16 cellular contexts compared by ENCODE assay signal in genomic region chr5:170782438-170782837, GRCh38. TPM values are rescaled to one million over a fixed set of nuclear protein-coding genes. Genes with fewer than 3 reads are reported as not detected.
DNase-seq lines count a peak whose midpoint lies in the region; ATAC-seq and TF ChIP-seq lines count a peak whose summit lies in the region.
"Had no signal": no experiment of that assay in that cellular context is flagged by ENCODE, and none has a peak within 500 bp of the region (broad histone marks: within the 10 kb centered on the region; RNA-seq: fewer than 3 reads in every experiment).

No MANE protein-coding gene starts in this region.

- TF ChIP-seq CTCF in epithelial cell of esophagus (IDR thresholded peaks at IDR 0.05; ENCODE audit: insufficient read depth, low read depth, low read length, missing control alignments), result no peak
- no peak for TF ChIP-seq CTCF in A673 (conservative IDR thresholded peaks at IDR 0.05; ENCODE audit: low read depth, low read length)

- CTCF ChIA-PET in A673 (lab: Charles Lee), result no interaction called here

- H3K27me3 ChIP-seq in A673 (replicated peaks; ENCODE audit: insufficient read depth, low read depth, low read length, poor library complexity), result peaks cover 4% of the 10 kb centered on the region

- H3K27ac ChIP-seq in A673 (ENCODE audit: low read depth, low read length, poor library complexity, severe bottlenecking), result no peak overlapping the region
- H3K27ac ChIP-seq: psoas muscle had no signal

- BruUV-seq in A673 (replicated peaks; lab: Mats Ljungman, UMichigan), result no TSS peak

- ATAC-seq in GM21360 (IDR thresholded peaks at IDR 0.05; ENCODE audit: unreplicated experiment), result no peak
- ATAC-seq in HG02870 (IDR thresholded peaks at IDR 0.05; ENCODE audit: unreplicated experiment), result no peak
- ATAC-seq: psoas muscle, T-cell, WTC11 had no signal

- no peaks in the 10 kb centered on the region for H3K36me3 ChIP-seq in A673 (ENCODE audit: insufficient read depth, low read length, poor library complexity, severe bottlenecking)

- DNase-seq in Daoy (ENCODE audit: low read depth), result peak; percentile 54
- DNase-seq in NCI-H2081 treated with DMSO at 0.1 percent for 48 hours (lab: John Stamatoyannopoulos, UW), result peak; percentile 52
- DNase-seq in epithelial cell of esophagus (ENCODE audit: low read depth), result peak; percentile 5
- DNase-seq in pons (ENCODE audit: low spot score), result peak; percentile 7
- no peak for DNase-seq in A673 (ENCODE audit: low spot score)
- DNase-seq: activated naive CD4-positive, alpha-beta T cell treated with Interleukin-2 at 50 U/mL for 16 hours; effector CD4-positive, alpha-beta T cell; NCI-H187 treated with DMSO at 0.1 percent for 48 hours; NCI-H774; psoas muscle; stimulated activated CD4-positive, alpha-beta T cell treated with anti-CD3 and anti-CD28 coated beads, Interleukin-15, amount 100 ng/mL, for 24 hours; T-cell had no signal

- H3K4me1 ChIP-seq in A673 (ENCODE audit: insufficient read depth, low read length, poor library complexity, severe bottlenecking), result no peaks in the 10 kb centered on the region
- H3K4me1 ChIP-seq: psoas muscle had no signal

- no peaks in the 10 kb centered on the region for H3K9me3 ChIP-seq in A673 (ENCODE audit: low read depth, low read length, poor library complexity, severe bottlenecking)
- H3K9me3 ChIP-seq: psoas muscle had no signal

- H3K4me3 ChIP-seq in epithelial cell of esophagus (ENCODE audit: low read length), result no peak overlapping the region
- no peak overlapping the region for H3K4me3 ChIP-seq in A673 (ENCODE audit: low read depth, low read length, poor library complexity, severe bottlenecking)
- H3K4me3 ChIP-seq: psoas muscle had no signal

- intact Hi-C loops in A673 (cut with micrococcal nuclease; ENCODE audit: unreplicated experiment), result no loop called here

- POLR2A ChIA-PET in A673 (lab: Charles Lee; ENCODE audit: low non-redundant PET), result no interaction called here

RNA-seq across cellular contexts. Expression of gene GABRP, which starts 1.1 kb away (rescaled TPM):
- total RNA-seq in Daoy (2014; rRNA removed; shearing (Covaris generic)), result 0.06 and 0.40 TPM in 2 replicates
- total RNA-seq in A673 (2021), result 0.09 TPM in 1 of 2 replicates, not detected in the other
- total RNA-seq: H4, psoas muscle had no signal
